In genomic region chr15:57133127-57133968, GRCh38 we compare ENCODE assay signal across 9 cellular contexts.
DNase-seq lines count a peak whose midpoint lies in the region; ATAC-seq, FAIRE-seq and TF ChIP-seq lines count a peak whose summit lies in the region.
"Had no signal": no experiment of that assay in that cellular context is flagged by ENCODE, and none has a peak within 500 bp of the region (broad histone marks: within the 10 kb centered on the region; RNA-seq: fewer than 3 reads in every experiment).

No MANE protein-coding gene starts in this region.

- peak in 1 of 2 donors; percentile 8 for DNase-seq in activated T-cell treated with anti-CD3 and anti-CD28 coated beads, Interleukin-2, amount 50 U/mL, for 72 hours
- no peak for DNase-seq in activated T-cell treated with anti-CD3 and anti-CD28 coated beads for 4 hours
- peak; percentile 70 for DNase-seq in NCI-H748 (lab: John Stamatoyannopoulos, UW; ENCODE audit: unreplicated experiment)
- no peak for DNase-seq in endodermal cell
- DNase-seq in stimulated activated naive CD8-positive, alpha-beta T cell treated with anti-CD3 and anti-CD28 coated beads, Interleukin-15, amount 100 ng/mL, for 72 hours: peak; percentile 8 to 12
- DNase-seq in frontal cortex (ENCODE audit: low spot score in 2 of 2): no peak
- no peak for DNase-seq in hepatic stellate cell (ENCODE audit: low spot score)
- DNase-seq in RWPE1 (ENCODE audit: low spot score): no peak
- DNase-seq: natural killer cell had no signal

- POLR2A ChIA-PET in RWPE1 (lab: Yijun Ruan, JAX; ENCODE audit: low non-redundant PET): no interaction called here

- CTCF ChIA-PET in RWPE1 (lab: Yijun Ruan, JAX): interaction anchor here (0.7 kb wide), 1 partner anchor 548 kb away, joined by 6 read pairs; no protein-coding TSS in a partner anchor

- H3K4me3 Mint-ChIP-seq in activated T-cell treated with anti-CD3 and anti-CD28 coated beads, Interleukin-2, amount 50 U/mL, for 72 hours: peak overlapping the region; percentile 16 to 30
- H3K4me3 Mint-ChIP-seq in endodermal cell: no peak overlapping the region
- peak overlapping the region in 1 of 2 donors; percentile 42 for H3K4me3 Mint-ChIP-seq in stimulated activated naive CD8-positive, alpha-beta T cell treated with anti-CD3 and anti-CD28 coated beads, Interleukin-15, amount 100 ng/mL, for 72 hours
- H3K4me3 Mint-ChIP-seq: natural killer cell had no signal

- H3K4me1 ChIP-seq in endodermal cell (ENCODE audit: control insufficient read depth, insufficient read depth, low read length): peaks cover under 1% of the 10 kb centered on the region

- peak; percentile 62 to 87 for ATAC-seq in activated T-cell treated with anti-CD3 and anti-CD28 coated beads, Interleukin-2, amount 50 U/mL, for 72 hours (replicated peaks in 1 of 2)
- peak; percentile 82 for ATAC-seq in stimulated activated naive CD8-positive, alpha-beta T cell treated with anti-CD3 and anti-CD28 coated beads, Interleukin-15, amount 100 ng/mL, for 72 hours
- ATAC-seq: natural killer cell had no signal

- no peak for FAIRE-seq in frontal cortex (lab: Jason Lieb, UNC)

- H3K27ac Mint-ChIP-seq in activated T-cell treated with anti-CD3 and anti-CD28 coated beads, Interleukin-2, amount 50 U/mL, for 72 hours: no peak overlapping the region
- no peak overlapping the region for H3K27ac Mint-ChIP-seq in endodermal cell
- H3K27ac Mint-ChIP-seq in stimulated activated naive CD8-positive, alpha-beta T cell treated with anti-CD3 and anti-CD28 coated beads, Interleukin-15, amount 100 ng/mL, for 72 hours: peak overlapping the region; percentile 71 to 77

- peaks cover 0 to 4% of the 10 kb centered on the region in 2 donors for H3K36me3 Mint-ChIP-seq in activated T-cell treated with anti-CD3 and anti-CD28 coated beads, Interleukin-2, amount 50 U/mL, for 72 hours (ENCODE audit: insufficient read depth in 2 of 2)
- peaks cover 5% of the 10 kb centered on the region for H3K36me3 Mint-ChIP-seq in endodermal cell (ENCODE audit: low read depth)
- H3K36me3 Mint-ChIP-seq: natural killer cell had no signal

- H3K9me3 ChIP-seq in endodermal cell (ENCODE audit: control insufficient read depth, low read length): no peaks in the 10 kb centered on the region

- no peaks in the 10 kb centered on the region for H3K9me3 Mint-ChIP-seq in activated T-cell treated with anti-CD3 and anti-CD28 coated beads, Interleukin-2, amount 50 U/mL, for 72 hours
- H3K9me3 Mint-ChIP-seq in endodermal cell: no peaks in the 10 kb centered on the region
- H3K9me3 Mint-ChIP-seq in stimulated activated naive CD8-positive, alpha-beta T cell treated with anti-CD3 and anti-CD28 coated beads, Interleukin-15, amount 100 ng/mL, for 72 hours: no peaks in the 10 kb centered on the region
- H3K9me3 Mint-ChIP-seq: natural killer cell had no signal

- TF ChIP-seq CTCF in endodermal cell (conservative IDR thresholded peaks at IDR 0.05) (no peak), RWPE1 (conservative IDR thresholded peaks at IDR 0.05; ENCODE audit: low read depth) (no peak)

- H3K9ac ChIP-seq in endodermal cell (ENCODE audit: extremely low read depth, low read length, poor library complexity, severe bottlenecking): no peak overlapping the region

- H3K4me3 ChIP-seq in endodermal cell (ENCODE audit: low read length): no peak overlapping the region

- WGBS in endodermal cell (ENCODE audit: insufficient coverage in 1 of 2, insufficient read length in 1 of 2), 2 experiments: 86 to 100% methylated on average over 1 to 9 of the region's 9 CpGs

- H3K36me3 ChIP-seq in endodermal cell (ENCODE audit: control insufficient read depth, insufficient read depth, low read length): peaks cover 6% of the 10 kb centered on the region

- H3K27ac ChIP-seq in endodermal cell (ENCODE audit: low read depth, low read length) (peak overlapping the region; percentile 93), RWPE1 (no peak overlapping the region)

- no peaks in the 10 kb centered on the region for H3K27me3 ChIP-seq in endodermal cell (ENCODE audit: control insufficient read depth, insufficient read depth, low read length, poor library complexity, severe bottlenecking)

- H3K27me3 Mint-ChIP-seq in activated T-cell treated with anti-CD3 and anti-CD28 coated beads, Interleukin-2, amount 50 U/mL, for 72 hours (ENCODE audit: low read depth): no peaks in the 10 kb centered on the region
- no peaks in the 10 kb centered on the region for H3K27me3 Mint-ChIP-seq in endodermal cell (ENCODE audit: insufficient read depth)
- H3K27me3 Mint-ChIP-seq in stimulated activated naive CD8-positive, alpha-beta T cell treated with anti-CD3 and anti-CD28 coated beads, Interleukin-15, amount 100 ng/mL, for 72 hours: no peaks in the 10 kb centered on the region

- H3K4me1 Mint-ChIP-seq in activated T-cell treated with anti-CD3 and anti-CD28 coated beads, Interleukin-2, amount 50 U/mL, for 72 hours (ENCODE audit: low read depth): peaks cover 57% of the 10 kb centered on the region
- peaks cover 20% of the 10 kb centered on the region for H3K4me1 Mint-ChIP-seq in endodermal cell
- H3K4me1 Mint-ChIP-seq in stimulated activated naive CD8-positive, alpha-beta T cell treated with anti-CD3 and anti-CD28 coated beads, Interleukin-15, amount 100 ng/mL, for 72 hours: peaks cover 63% of the 10 kb centered on the region

Comparison
In these comparisons a context has a peak if more than half of its experiments do, and no peak if none do; other contexts are left out.
1. DNase-seq: peak in NCI-H748 (single experiment) and stimulated activated naive CD8-positive, alpha-beta T cell treated with anti-CD3 and anti-CD28 coated beads, Interleukin-15, amount 100 ng/mL, for 72 hours (2 of 2); none in activated T-cell treated with anti-CD3 and anti-CD28 coated beads for 4 hours (single experiment), endodermal cell (single experiment), frontal cortex (0 of 2), hepatic stellate cell (single experiment) and RWPE1 (single experiment).
2. H3K27ac Mint-ChIP-seq: peak in stimulated activated naive CD8-positive, alpha-beta T cell treated with anti-CD3 and anti-CD28 coated beads, Interleukin-15, amount 100 ng/mL, for 72 hours (2 of 2); none in activated T-cell treated with anti-CD3 and anti-CD28 coated beads, Interleukin-2, amount 50 U/mL, for 72 hours (single experiment) and endodermal cell (single experiment).